ENCODE assay signal across 20 cellular contexts in the genomic region with DNA sequence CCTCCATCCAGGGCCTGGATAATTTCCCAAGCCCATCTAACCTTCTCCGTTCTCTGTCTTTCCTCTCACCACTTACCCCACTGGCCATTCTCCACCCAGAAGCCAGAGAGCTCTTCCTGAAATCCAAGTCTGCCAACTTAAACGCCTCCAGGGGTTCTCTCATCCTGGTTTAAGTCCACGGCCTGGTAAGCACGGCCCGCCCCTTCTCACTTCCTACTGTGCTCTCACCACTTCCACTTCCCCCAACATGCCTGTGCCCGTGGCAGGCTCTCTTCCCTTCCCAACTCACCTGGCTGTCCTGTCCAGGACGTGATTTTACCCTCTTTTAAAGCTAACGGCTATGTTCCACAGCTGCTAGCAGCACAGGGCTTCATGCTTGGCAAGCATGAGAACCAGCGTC. TPM values are rescaled to one million over a fixed set of nuclear protein-coding genes. Genes with fewer than 3 reads are reported as not detected.
DNase-seq lines count a peak whose midpoint lies in the region; ATAC-seq, FAIRE-seq and TF ChIP-seq lines count a peak whose summit lies in the region.
"Had no signal": no experiment of that assay in that cellular context is flagged by ENCODE, and none has a peak within 500 bp of the region (broad histone marks: within the 10 kb centered on the region; RNA-seq: fewer than 3 reads in every experiment).

No MANE protein-coding gene starts in this region.

- in situ Hi-C loops in GM12878 (cut with MboI), result loop anchor here (5.0 kb wide), 1 partner anchor 179 kb away; no protein-coding TSS in a partner anchor
- in situ Hi-C loops in gastrocnemius medialis (cut with MboI; ENCODE audit: low sequenced_read_pairs in 4 of 4), result loop anchor here in 2 of 4 donors (5.0 to 10.0 kb wide), 2 partner anchors 87 to 154 kb away; a partner anchor contains a TSS

- peaks cover 60% of the 10 kb centered on the region for H3K4me1 Mint-ChIP-seq in nephron progenitor cell

- CTCF ChIA-PET in GM12878 (lab: Yijun Ruan, JAX), result interaction anchor here (1.2 to 15.5 kb wide), 3 partner anchors 8 to 90 kb away, joined by 3 to 756 read pairs (median 191); a partner anchor contains a TSS

- TF ChIP-seq POLR2A in GM12878 (IDR thresholded peaks at IDR 0.05; ENCODE audit: low read depth, low read length) (no peak), gastrocnemius medialis (IDR thresholded peaks at IDR 0.05) (no peak)

- TF ChIP-seq CTCF in GM12878 (IDR thresholded peaks at IDR 0.05 in 2 of 3, conservative IDR thresholded peaks at IDR 0.05 in 1 of 3; ENCODE audit: control insufficient read depth in 2 of 3, extremely low read depth in 1 of 3, insufficient read depth in 1 of 3, low read depth in 3 of 3, low read length in 3 of 3), result no peak
- no peak for TF ChIP-seq CTCF in nephron progenitor cell (IDR thresholded peaks at IDR 0.05)
- TF ChIP-seq CTCF in gastrocnemius medialis (IDR thresholded peaks at IDR 0.05 in 4 of 5, conservative IDR thresholded peaks at IDR 0.05 in 1 of 5), result no peak

- no peak for TF ChIP-seq EP300 in GM12878 (IDR thresholded peaks at IDR 0.05; ENCODE audit: borderline replicate concordance in 1 of 2, control insufficient read depth in 1 of 2, low read depth in 2 of 2, low read length in 2 of 2)

- no peaks in the 10 kb centered on the region for H4K20me1 ChIP-seq in GM12878 (ENCODE audit: control insufficient read depth, insufficient read depth)

- H3K27me3 Mint-ChIP-seq in nephron progenitor cell (ENCODE audit: low read depth, poor library complexity), result peaks cover 4% of the 10 kb centered on the region
- H3K27me3 Mint-ChIP-seq: CD4-positive, alpha-beta T cell had no signal

- H3K27me3 ChIP-seq in GM12878 (replicated peaks in 1 of 2; ENCODE audit: control insufficient read depth in 2 of 2, insufficient read depth in 2 of 2, low read length in 1 of 2), result no peaks in the 10 kb centered on the region
- H3K27me3 ChIP-seq in gastrocnemius medialis, result no peaks in the 10 kb centered on the region
- H3K27me3 ChIP-seq in MG63, result no peaks in the 10 kb centered on the region
- H3K27me3 ChIP-seq: hepatocyte had no signal

- intact Hi-C loops in GM12878 (cut with micrococcal nuclease; ENCODE audit: unreplicated experiment) (loop anchor here (10.0 kb wide), 1 partner anchor 547 kb away; no protein-coding TSS in a partner anchor), gastrocnemius medialis (cut with DNase I; ENCODE audit: low total_unique reads) (no loop called here)

- no peak overlapping the region for H3K4me2 ChIP-seq in GM12878 (ENCODE audit: control insufficient read depth, insufficient read depth)
- H3K4me2 ChIP-seq: hepatocyte had no signal

- FAIRE-seq in GM18507 (lab: Jason Lieb, UNC), result peak; percentile 31
- no peak for FAIRE-seq in GM12878 (lab: Jason Lieb, UNC)
- FAIRE-seq: kidney, RCC 7860 had no signal

- RAD21 ChIA-PET in GM12878 (lab: Charles Lee; ENCODE audit: unreplicated experiment), result no interaction called here

- H3K4me3 ChIP-seq in GM12878 (no peak overlapping the region), gastrocnemius medialis (no peak overlapping the region), MG63 (no peak overlapping the region)
- H3K4me3 ChIP-seq: hepatocyte had no signal

- POLR2A ChIA-PET in GM12878 (lab: Charles Lee), result interaction anchor here (0.6 kb wide), 1 partner anchor 548 kb away, joined by 3 read pairs; no protein-coding TSS in a partner anchor

- no peaks in the 10 kb centered on the region for H3K9me3 ChIP-seq in GM12878 (replicated peaks; ENCODE audit: control insufficient read depth, insufficient read depth, low read length)
- H3K9me3 ChIP-seq in gastrocnemius medialis, result no peaks in the 10 kb centered on the region
- no peaks in the 10 kb centered on the region for H3K9me3 ChIP-seq in MG63

- ATAC-seq in GM12878 (peak; percentile 33; the same call in 2 of the 3 replicates), GM19467 (IDR thresholded peaks at IDR 0.05; ENCODE audit: unreplicated experiment) (no peak), gastrocnemius medialis (no peak)

- no peaks in the 10 kb centered on the region for H3K79me2 ChIP-seq in GM12878 (ENCODE audit: control insufficient read depth, insufficient read depth, low read length)
- H3K79me2 ChIP-seq: hepatocyte, parathyroid adenoma had no signal

- H2AFZ ChIP-seq in GM12878 (ENCODE audit: control insufficient read depth, low read depth, low read length), result no peak overlapping the region
- H2AFZ ChIP-seq: hepatocyte, parathyroid adenoma had no signal

- H3K36me3 ChIP-seq in GM12878 (ENCODE audit: control insufficient read depth in 2 of 2, insufficient read depth in 2 of 2, low read length in 1 of 2), result no peaks in the 10 kb centered on the region
- no peaks in the 10 kb centered on the region for H3K36me3 ChIP-seq in gastrocnemius medialis
- H3K36me3 ChIP-seq in MG63, result no peaks in the 10 kb centered on the region

- H3K27ac Mint-ChIP-seq in nephron progenitor cell, result peak overlapping the region; percentile 58
- H3K27ac Mint-ChIP-seq: CD4-positive, alpha-beta T cell had no signal

- no peak overlapping the region for H3K9ac ChIP-seq in GM12878 (ENCODE audit: control insufficient read depth, insufficient read depth, low read length)
- H3K9ac ChIP-seq: parathyroid adenoma had no signal

- SMC1A ChIA-PET in GM12878 (lab: Charles Lee; ENCODE audit: uncharacterized antibody, unreplicated experiment), result interaction anchor here (1.3 to 20.6 kb wide), 2 partner anchors 68 to 88 kb away, joined by 3 to 648 read pairs; a partner anchor contains a TSS

- peaks cover 6% of the 10 kb centered on the region for H3K4me1 ChIP-seq in GM12878 (ENCODE audit: control insufficient read depth, insufficient read depth, low read length)
- peaks cover 22 to 27% of the 10 kb centered on the region in 2 donors for H3K4me1 ChIP-seq in gastrocnemius medialis
- H3K4me1 ChIP-seq: parathyroid adenoma had no signal

- H3K9me3 Mint-ChIP-seq in nephron progenitor cell, result no peaks in the 10 kb centered on the region
- H3K9me3 Mint-ChIP-seq: CD4-positive, alpha-beta T cell had no signal

- H3K27ac ChIP-seq in GM12878 (ENCODE audit: control insufficient read depth, insufficient read depth), result no peak overlapping the region
- H3K27ac ChIP-seq in gastrocnemius medialis, result peak overlapping the region in 1 of 4 donors; percentile 80
- H3K27ac ChIP-seq: hepatocyte, parathyroid adenoma had no signal

- DNase-seq in NOMO-1 treated with DMSO at 0.1 percent for 48 hours (lab: John Stamatoyannopoulos, UW; ENCODE audit: unreplicated experiment), result peak; percentile 44
- DNase-seq in NOMO-1 treated with dmso at 0.1 percent for 144 hours (lab: John Stamatoyannopoulos, UW; ENCODE audit: unreplicated experiment), result no peak
- no peak for DNase-seq in GM18507 (ENCODE audit: extremely low spot score, insufficient read length, low read depth)
- no peak for DNase-seq in GM12878 (ENCODE audit: low read depth, low spot score)
- no peak for DNase-seq in nephron progenitor cell
- DNase-seq in gastrocnemius medialis, result no peak
- no peak for DNase-seq in MG63
- DNase-seq: 8988T; activated CD4-positive, CD25-positive, alpha-beta regulatory T cell; CD4-positive, alpha-beta T cell; DMS79 treated with DMSO at 0.1 percent for 48 hours; kidney; NCI-H1092; NCI-H526 had no signal

- 52% methylated on average over 9 of the region's 9 CpGs for WGBS in GM12878 (ENCODE audit: insufficient coverage, insufficient replicate concordance, low lambda C conversion rate, missing lambda C conversion rate)

- BruUV-seq in GM12878 (replicated peaks; lab: Mats Ljungman, UMichigan), result no TSS peak

- no peak for TF ChIP-seq RAD21 in GM12878 (IDR thresholded peaks at IDR 0.05; ENCODE audit: insufficient read depth, low read depth, low read length)

- no peaks in the 10 kb centered on the region for H3K36me3 Mint-ChIP-seq in nephron progenitor cell (ENCODE audit: low read depth)

- no peak overlapping the region for H3K4me3 Mint-ChIP-seq in nephron progenitor cell
- H3K4me3 Mint-ChIP-seq: CD4-positive, alpha-beta T cell had no signal

RNA-seq across cellular contexts. Expression of a gene that starts 1.7 kb away (rescaled TPM):
- total RNA-seq in GM12878 (2013; cell fraction: nucleolus; rRNA removed), result not detected in 2 replicates
- total RNA-seq in GM12878 (2014; rRNA removed) (0.11 and 0.16 TPM in 2 replicates), GM12878 (2014; rRNA removed; fragmentation: Illumina TruSeq; extraction: Trizol) (0.09 and 0.18 TPM in 2 replicates), GM12878 (2021) (0.08 and 0.23 TPM in 2 replicates), gastrocnemius medialis (under 1 TPM; 0.25 to 0.49 (median 0.35) TPM)
- not detected for polyA plus RNA-seq in GM12878 (2011; ENCODE audit: low read depth)
- polyA plus RNA-seq in GM12878 (2011; rRNA removed) (0.45 and 0.53 TPM in 2 replicates), GM12878 (2014; fragmentation: Illumina TruSeq; extraction: Trizol) (0.16 and 0.21 TPM in 2 replicates), GM12878 (2014; fragmentation: Nextera tagmentation; extraction: Ambion mirVana) (under 1 TPM; 0.05 to 0.09 TPM), GM12878 (2014; rRNA removed) (0.09 and 0.12 TPM in 2 replicates), GM12878 (2016; fragmentation: Nextera tagmentation; extraction: Ambion mirVana) (under 1 TPM; 0.09 to 0.53 TPM)
- polyA plus RNA-seq in GM12878 (2011; cell fraction: cytosol; rRNA removed), result 0.35 and 0.48 TPM in 2 replicates
- polyA plus RNA-seq in GM12878 (2011; cell fraction: nucleus; rRNA removed), result 0.28 and 0.31 TPM in 2 replicates
- polyA plus RNA-seq in GM12878 (2012), result not detected in 2 replicates
- 0.15 and 0.46 TPM in 2 replicates for polyA minus RNA-seq in GM12878 (2011; rRNA and poly(A)+ RNA removed)
- polyA minus RNA-seq in GM12878 (2011; cell fraction: cytosol; rRNA and poly(A)+ RNA removed), result not detected in 2 replicates
- polyA minus RNA-seq in GM12878 (2011; cell fraction: nucleus; rRNA and poly(A)+ RNA removed), result 0.10 TPM in 1 of 2 replicates, not detected in the other
- not detected in 2 replicates for total RNA-seq in MG63 (2014; rRNA removed; shearing (Covaris generic); ENCODE audit: low replicate concordance)
- polyA plus RNA-seq: hepatocyte had no signal

RNA-seq across cellular contexts. Expression of a gene that starts 48.0 kb away (rescaled TPM):
- 12.0 and 12.7 TPM in 2 replicates for total RNA-seq in GM12878 (2013; cell fraction: nucleolus; rRNA removed)
- 17.8 and 19.7 TPM in 2 replicates for total RNA-seq in GM12878 (2014; rRNA removed)
- 17.9 and 18.9 TPM in 2 replicates for total RNA-seq in GM12878 (2014; rRNA removed; fragmentation: Illumina TruSeq; extraction: Trizol)
- total RNA-seq in GM12878 (2021), result 14.4 and 16.9 TPM in 2 replicates
- polyA plus RNA-seq in GM12878 (2011; ENCODE audit: low read depth), result 1.2 TPM
- 23.2 and 25.0 TPM in 2 replicates for polyA plus RNA-seq in GM12878 (2011; rRNA removed)
- polyA plus RNA-seq in GM12878 (2011; cell fraction: cytosol; rRNA removed), result 17.2 and 29.4 TPM in 2 replicates
- 11.0 and 11.5 TPM in 2 replicates for polyA plus RNA-seq in GM12878 (2011; cell fraction: nucleus; rRNA removed)
- polyA plus RNA-seq in GM12878 (2012), result 1.3 and 1.4 TPM in 2 replicates
- 28.8 and 36.6 TPM in 2 replicates for polyA plus RNA-seq in GM12878 (2014; fragmentation: Illumina TruSeq; extraction: Trizol)
- polyA plus RNA-seq in GM12878 (2014; fragmentation: Nextera tagmentation; extraction: Ambion mirVana), result 10 to 100 TPM; 11.1 to 13.7 TPM
- 14.2 and 16.7 TPM in 2 replicates for polyA plus RNA-seq in GM12878 (2014; rRNA removed)
- 1 to 10 TPM; 5.2 to 8.7 TPM for polyA plus RNA-seq in GM12878 (2016; fragmentation: Nextera tagmentation; extraction: Ambion mirVana)
- 51.3 and 62.8 TPM in 2 replicates for polyA minus RNA-seq in GM12878 (2011; rRNA and poly(A)+ RNA removed)
- 11.1 and 15.0 TPM in 2 replicates for polyA minus RNA-seq in GM12878 (2011; cell fraction: cytosol; rRNA and poly(A)+ RNA removed)
- polyA minus RNA-seq in GM12878 (2011; cell fraction: nucleus; rRNA and poly(A)+ RNA removed), result 10.2 and 11.2 TPM in 2 replicates
- not detected for total RNA-seq in gastrocnemius medialis
- not detected in 2 replicates for total RNA-seq in MG63 (2014; rRNA removed; shearing (Covaris generic); ENCODE audit: low replicate concordance)
- total RNA-seq: hepatocyte, skeletal muscle tissue, ureter had no signal
- polyA plus RNA-seq: hepatocyte had no signal

Comparison
In these comparisons a context has a peak if more than half of its experiments do, and no peak if none do; other contexts are left out.
1. RNA of a gene that starts 48.0 kb away (total RNA-seq): 12.0 to 19.7 TPM in GM12878; not detected in gastrocnemius medialis and not detected in MG63; every median in the first group is over 10 times any median in the second.